Comparison of ENCODE assay signal across 1 cellular context in genomic region chr4:42398448-42399355, GRCh38.
TF ChIP-seq lines count a peak whose summit lies in the region.

No MANE protein-coding gene starts in this region.

TF ChIP-seq in GM23338, 12 proteins besides CTCF, POLR2A, EP300 and RAD21 (continued from another document):
- TF ChIP-seq, protein P1, sequence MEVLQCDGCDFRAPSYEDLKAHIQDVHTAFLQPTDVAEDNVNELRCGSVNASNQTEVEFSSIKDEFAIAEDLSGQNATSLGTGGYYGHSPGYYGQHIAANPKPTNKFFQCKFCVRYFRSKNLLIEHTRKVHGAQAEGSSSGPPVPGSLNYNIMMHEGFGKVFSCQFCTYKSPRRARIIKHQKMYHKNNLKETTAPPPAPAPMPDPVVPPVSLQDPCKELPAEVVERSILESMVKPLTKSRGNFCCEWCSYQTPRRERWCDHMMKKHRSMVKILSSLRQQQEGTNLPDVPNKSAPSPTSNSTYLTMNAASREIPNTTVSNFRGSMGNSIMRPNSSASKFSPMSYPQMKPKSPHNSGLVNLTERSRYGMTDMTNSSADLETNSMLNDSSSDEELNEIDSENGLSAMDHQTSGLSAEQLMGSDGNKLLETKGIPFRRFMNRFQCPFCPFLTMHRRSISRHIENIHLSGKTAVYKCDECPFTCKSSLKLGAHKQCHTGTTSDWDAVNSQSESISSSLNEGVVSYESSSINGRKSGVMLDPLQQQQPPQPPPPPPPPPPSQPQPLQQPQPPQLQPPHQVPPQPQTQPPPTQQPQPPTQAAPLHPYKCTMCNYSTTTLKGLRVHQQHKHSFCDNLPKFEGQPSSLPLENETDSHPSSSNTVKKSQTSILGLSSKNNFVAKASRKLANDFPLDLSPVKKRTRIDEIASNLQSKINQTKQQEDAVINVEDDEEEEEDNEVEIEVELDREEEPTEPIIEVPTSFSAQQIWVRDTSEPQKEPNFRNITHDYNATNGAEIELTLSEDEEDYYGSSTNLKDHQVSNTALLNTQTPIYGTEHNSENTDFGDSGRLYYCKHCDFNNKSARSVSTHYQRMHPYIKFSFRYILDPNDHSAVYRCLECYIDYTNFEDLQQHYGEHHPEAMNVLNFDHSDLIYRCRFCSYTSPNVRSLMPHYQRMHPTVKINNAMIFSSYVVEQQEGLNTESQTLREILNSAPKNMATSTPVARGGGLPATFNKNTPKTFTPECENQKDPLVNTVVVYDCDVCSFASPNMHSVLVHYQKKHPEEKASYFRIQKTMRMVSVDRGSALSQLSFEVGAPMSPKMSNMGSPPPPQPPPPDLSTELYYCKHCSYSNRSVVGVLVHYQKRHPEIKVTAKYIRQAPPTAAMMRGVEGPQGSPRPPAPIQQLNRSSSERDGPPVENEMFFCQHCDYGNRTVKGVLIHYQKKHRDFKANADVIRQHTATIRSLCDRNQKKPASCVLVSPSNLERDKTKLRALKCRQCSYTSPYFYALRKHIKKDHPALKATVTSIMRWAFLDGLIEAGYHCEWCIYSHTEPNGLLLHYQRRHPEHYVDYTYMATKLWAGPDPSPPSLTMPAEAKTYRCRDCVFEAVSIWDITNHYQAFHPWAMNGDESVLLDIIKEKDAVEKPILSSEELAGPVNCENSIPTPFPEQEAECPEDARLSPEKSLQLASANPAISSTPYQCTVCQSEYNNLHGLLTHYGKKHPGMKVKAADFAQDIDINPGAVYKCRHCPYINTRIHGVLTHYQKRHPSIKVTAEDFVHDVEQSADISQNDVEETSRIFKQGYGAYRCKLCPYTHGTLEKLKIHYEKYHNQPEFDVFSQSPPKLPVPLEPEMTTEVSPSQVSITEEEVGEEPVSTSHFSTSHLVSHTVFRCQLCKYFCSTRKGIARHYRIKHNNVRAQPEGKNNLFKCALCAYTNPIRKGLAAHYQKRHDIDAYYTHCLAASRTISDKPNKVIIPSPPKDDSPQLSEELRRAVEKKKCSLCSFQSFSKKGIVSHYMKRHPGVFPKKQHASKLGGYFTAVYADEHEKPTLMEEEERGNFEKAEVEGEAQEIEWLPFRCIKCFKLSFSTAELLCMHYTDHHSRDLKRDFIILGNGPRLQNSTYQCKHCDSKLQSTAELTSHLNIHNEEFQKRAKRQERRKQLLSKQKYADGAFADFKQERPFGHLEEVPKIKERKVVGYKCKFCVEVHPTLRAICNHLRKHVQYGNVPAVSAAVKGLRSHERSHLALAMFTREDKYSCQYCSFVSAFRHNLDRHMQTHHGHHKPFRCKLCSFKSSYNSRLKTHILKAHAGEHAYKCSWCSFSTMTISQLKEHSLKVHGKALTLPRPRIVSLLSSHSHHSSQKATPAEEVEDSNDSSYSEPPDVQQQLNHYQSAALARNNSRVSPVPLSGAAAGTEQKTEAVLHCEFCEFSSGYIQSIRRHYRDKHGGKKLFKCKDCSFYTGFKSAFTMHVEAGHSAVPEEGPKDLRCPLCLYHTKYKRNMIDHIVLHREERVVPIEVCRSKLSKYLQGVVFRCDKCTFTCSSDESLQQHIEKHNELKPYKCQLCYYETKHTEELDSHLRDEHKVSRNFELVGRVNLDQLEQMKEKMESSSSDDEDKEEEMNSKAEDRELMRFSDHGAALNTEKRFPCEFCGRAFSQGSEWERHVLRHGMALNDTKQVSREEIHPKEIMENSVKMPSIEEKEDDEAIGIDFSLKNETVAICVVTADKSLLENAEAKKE (CRISPR knock-in tag; IDR thresholded peaks at IDR 0.05): no peak
- TF ChIP-seq REST (IDR thresholded peaks at IDR 0.05; ENCODE audit: unreplicated experiment): no peak
- no peak for TF ChIP-seq CREB1 (CRISPR knock-in tag; IDR thresholded peaks at IDR 0.05; ENCODE audit: low read depth)
